Comparison of ENCODE assay signal across 13 cellular contexts in the genomic region with DNA sequence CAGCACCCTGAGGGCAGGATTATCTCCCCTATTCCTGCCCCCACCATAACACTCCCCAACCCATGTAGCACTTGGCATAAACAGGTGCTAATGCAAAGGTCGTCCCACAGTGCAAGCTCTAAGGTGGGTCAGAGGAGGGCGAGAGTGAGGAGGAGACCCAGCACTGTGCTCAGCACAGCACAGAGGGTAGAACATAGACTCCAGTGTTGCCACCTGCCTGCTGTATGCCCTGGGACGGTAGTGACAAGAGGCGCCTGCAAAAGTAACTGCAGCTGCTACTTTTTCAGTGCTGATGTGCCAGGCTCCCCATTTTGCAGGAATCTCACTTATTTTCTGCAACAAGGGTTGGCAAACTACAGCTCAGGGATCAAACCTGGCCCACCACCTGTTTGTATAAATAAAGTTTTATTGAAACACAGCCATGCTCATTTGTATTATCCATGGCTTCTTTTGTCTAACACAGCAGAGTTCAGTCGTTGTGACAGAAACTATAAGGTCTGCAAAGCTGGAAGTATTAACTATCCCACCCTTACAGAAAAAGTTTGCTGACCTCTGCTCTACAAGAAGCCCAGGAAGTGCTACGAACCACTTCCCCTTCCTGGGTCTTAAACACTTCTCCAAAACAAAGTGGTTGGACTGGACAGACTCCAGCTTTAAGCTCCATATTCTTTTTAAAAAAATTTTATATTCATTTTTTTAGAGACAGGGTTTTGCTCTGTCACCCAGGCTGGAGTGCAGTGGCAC. TPM values are rescaled to one million over a fixed set of nuclear protein-coding genes. Genes with fewer than 3 reads are reported as not detected.
DNase-seq lines count a peak whose midpoint lies in the region; ATAC-seq, FAIRE-seq and TF ChIP-seq lines count a peak whose summit lies in the region.
"Had no signal": no experiment of that assay in that cellular context is flagged by ENCODE, and none has a peak within 500 bp of the region (broad histone marks: within the 10 kb centered on the region; RNA-seq: fewer than 3 reads in every experiment).

No MANE protein-coding gene starts in this region.

- no peak for FAIRE-seq in H54 (lab: Jason Lieb, UNC)
- FAIRE-seq: GM19239, islet of Langerhans had no signal

- peak overlapping the region; percentile 30 for H2BK12ac ChIP-seq in neuronal stem cell (ENCODE audit: low read length)

- TF ChIP-seq POLR2A in H54 (IDR thresholded peaks at IDR 0.05; ENCODE audit: low read depth, low read length): no peak

- H3K4me3 ChIP-seq in CD8-positive, alpha-beta memory T cell (ENCODE audit: low read length): peak overlapping the region; percentile 50
- no peak overlapping the region for H3K4me3 ChIP-seq in neuronal stem cell (ENCODE audit: low read length in 2 of 2)

- peak overlapping the region; percentile 3 for H3K27ac ChIP-seq in CD8-positive, alpha-beta memory T cell (ENCODE audit: low read depth, low read length)
- no peak overlapping the region for H3K27ac ChIP-seq in neuronal stem cell (replicated peaks; ENCODE audit: low read length)

- H3K27me3 Mint-ChIP-seq in CD8-positive, alpha-beta memory T cell: peaks cover 0 to 1% of the 10 kb centered on the region in 2 donors
- H3K27me3 Mint-ChIP-seq in activated T-helper 1 cell treated with anti-CD3 and anti-CD28 coated beads, Interleukin-12 subunit alpha, Interleukin-12 subunit beta, Interleukin-2, Interleukin-4 antibody, amounts not matched to agents 30 ng/mL and 10 ng/mL and 1 ng/mL, durations not matched to agents 14 hours and 24 hours and 36 hours (ENCODE audit: insufficient read depth): no peaks in the 10 kb centered on the region

- POLR2A ChIA-PET in CD8-positive, alpha-beta memory T cell (lab: Charles Lee): interaction anchor here (0.6 to 24.3 kb wide), 4 partner anchors 8 to 49 kb away, joined by 4 to 569 read pairs (median 109); a partner anchor contains a TSS

- H4K8ac ChIP-seq in neuronal stem cell (ENCODE audit: low read depth, low read length): no peak overlapping the region

- peak overlapping the region; percentile 44 for H3K23ac ChIP-seq in neuronal stem cell (ENCODE audit: low read depth, low read length, poor library complexity)

- CTCF ChIA-PET in CD8-positive, alpha-beta memory T cell (lab: Charles Lee): interaction anchor here (4.8 to 32.1 kb wide), 3 partner anchors 7 to 25 kb away, joined by 55 to 1256 read pairs (median 318); a partner anchor contains a TSS

- no peaks in the 10 kb centered on the region for H3K9me3 Mint-ChIP-seq in CD8-positive, alpha-beta memory T cell
- H3K9me3 Mint-ChIP-seq in activated T-helper 1 cell treated with anti-CD3 and anti-CD28 coated beads, Interleukin-12 subunit alpha, Interleukin-12 subunit beta, Interleukin-2, Interleukin-4 antibody, amounts not matched to agents 30 ng/mL and 10 ng/mL and 1 ng/mL, durations not matched to agents 14 hours and 24 hours and 36 hours: peaks cover 7% of the 10 kb centered on the region

- peak in 1 of 5 donors; percentile 45 for DNase-seq in CD8-positive, alpha-beta memory T cell
- peak; percentile 75 to 81 for DNase-seq in Kasumi-1 (lab: John Stamatoyannopoulos, UW)
- DNase-seq in activated T-helper 1 cell treated with anti-CD3 and anti-CD28 coated beads, Interleukin-12 subunit alpha, Interleukin-12 subunit beta, Interleukin-2, Interleukin-4 antibody, amounts not matched to agents 30 ng/mL and 10 ng/mL and 1 ng/mL, durations not matched to agents 14 hours and 24 hours and 36 hours (ENCODE audit: low spot score): no peak
- no peak for DNase-seq in neuronal stem cell (ENCODE audit: low spot score)
- DNase-seq in H54 (ENCODE audit: insufficient read length, low spot score): no peak
- no peak for DNase-seq in NCI-H345 treated with DMSO at 0.1 percent for 48 hours (lab: John Stamatoyannopoulos, UW; ENCODE audit: unreplicated experiment)
- no peak for DNase-seq in NCI-H2171 (lab: John Stamatoyannopoulos, UW)
- DNase-seq: DMS79, NCI-H1436 treated with DMSO at 0.1 percent for 48 hours, SK-N-SH had no signal

- no peak overlapping the region for H4K91ac ChIP-seq in neuronal stem cell (ENCODE audit: low read depth, low read length, poor library complexity)

- H3K36me3 ChIP-seq in CD8-positive, alpha-beta memory T cell (ENCODE audit: insufficient read depth, low read length): peaks cover 14% of the 10 kb centered on the region
- peaks cover 13 to 23% of the 10 kb centered on the region in 2 donors for H3K36me3 ChIP-seq in neuronal stem cell (replicated peaks in 1 of 2; ENCODE audit: control insufficient read depth in 2 of 2, insufficient read depth in 2 of 2, low read length in 2 of 2)

- H3K4me3 Mint-ChIP-seq in CD8-positive, alpha-beta memory T cell: peak overlapping the region; percentile 72 to 92 (median 87)
- peak overlapping the region; percentile 57 for H3K4me3 Mint-ChIP-seq in activated T-helper 1 cell treated with anti-CD3 and anti-CD28 coated beads, Interleukin-12 subunit alpha, Interleukin-12 subunit beta, Interleukin-2, Interleukin-4 antibody, amounts not matched to agents 30 ng/mL and 10 ng/mL and 1 ng/mL, durations not matched to agents 14 hours and 24 hours and 36 hours

- H2AFZ ChIP-seq in neuronal stem cell (ENCODE audit: low read length): no peak overlapping the region

- intact Hi-C loops in activated T-helper 1 cell treated with anti-CD3 and anti-CD28 coated beads, Interleukin-12 subunit alpha, Interleukin-12 subunit beta, Interleukin-2, Interleukin-4 antibody, amounts not matched to agents 30 ng/mL and 10 ng/mL and 1 ng/mL, durations not matched to agents 14 hours and 24 hours and 36 hours (cut with micrococcal nuclease): no loop called here

- H3K36me3 Mint-ChIP-seq in CD8-positive, alpha-beta memory T cell: peaks cover 0 to 52% (median 11%) of the 10 kb centered on the region in 3 donors
- peaks cover 29% of the 10 kb centered on the region for H3K36me3 Mint-ChIP-seq in activated T-helper 1 cell treated with anti-CD3 and anti-CD28 coated beads, Interleukin-12 subunit alpha, Interleukin-12 subunit beta, Interleukin-2, Interleukin-4 antibody, amounts not matched to agents 30 ng/mL and 10 ng/mL and 1 ng/mL, durations not matched to agents 14 hours and 24 hours and 36 hours (ENCODE audit: low read depth)

- H3K27me3 ChIP-seq in CD8-positive, alpha-beta memory T cell (ENCODE audit: insufficient read depth, low read length, poor library complexity, severe bottlenecking): no peaks in the 10 kb centered on the region
- H3K27me3 ChIP-seq in neuronal stem cell (ENCODE audit: control insufficient read depth in 3 of 3, insufficient read depth in 3 of 3, low read depth in 1 of 3, low read length in 3 of 3): no peaks in the 10 kb centered on the region

- H3K4ac ChIP-seq in neuronal stem cell (ENCODE audit: low read length): no peak overlapping the region

- no peak overlapping the region for H3K4me2 ChIP-seq in neuronal stem cell (ENCODE audit: insufficient read depth, low read length, poor library complexity, severe bottlenecking)
- H3K4me2 ChIP-seq: SK-N-SH had no signal

- no peaks in the 10 kb centered on the region for H3K9me3 ChIP-seq in CD8-positive, alpha-beta memory T cell (ENCODE audit: low read length)
- no peaks in the 10 kb centered on the region for H3K9me3 ChIP-seq in neuronal stem cell (replicated peaks in 1 of 2; ENCODE audit: control insufficient read depth in 2 of 2, insufficient read depth in 1 of 2, low read depth in 1 of 2, low read length in 2 of 2)
- H3K9me3 ChIP-seq: SK-N-SH had no signal

- H2BK5ac ChIP-seq in neuronal stem cell (ENCODE audit: low read length): no peak overlapping the region

- peak overlapping the region; percentile 96 to 99 (median 98) for H3K27ac Mint-ChIP-seq in CD8-positive, alpha-beta memory T cell
- peak overlapping the region; percentile 93 for H3K27ac Mint-ChIP-seq in activated T-helper 1 cell treated with anti-CD3 and anti-CD28 coated beads, Interleukin-12 subunit alpha, Interleukin-12 subunit beta, Interleukin-2, Interleukin-4 antibody, amounts not matched to agents 30 ng/mL and 10 ng/mL and 1 ng/mL, durations not matched to agents 14 hours and 24 hours and 36 hours

- H3K18ac ChIP-seq in neuronal stem cell (ENCODE audit: low read length): peak overlapping the region; percentile 27

- no CpG with 5 or more reads among the region's 6 CpGs for WGBS in neuronal stem cell (ENCODE audit: extremely low coverage in 2 of 2, insufficient read length in 2 of 2, insufficient replicate concordance in 1 of 2), 2 donors

- peaks cover 83 to 93% (median 88%) of the 10 kb centered on the region in 3 donors for H3K4me1 Mint-ChIP-seq in CD8-positive, alpha-beta memory T cell
- peaks cover 72% of the 10 kb centered on the region for H3K4me1 Mint-ChIP-seq in activated T-helper 1 cell treated with anti-CD3 and anti-CD28 coated beads, Interleukin-12 subunit alpha, Interleukin-12 subunit beta, Interleukin-2, Interleukin-4 antibody, amounts not matched to agents 30 ng/mL and 10 ng/mL and 1 ng/mL, durations not matched to agents 14 hours and 24 hours and 36 hours (ENCODE audit: low read depth)

- no peak overlapping the region for H2BK15ac ChIP-seq in neuronal stem cell (ENCODE audit: low read length)

- H2BK120ac ChIP-seq in neuronal stem cell (ENCODE audit: low read depth, low read length): no peak overlapping the region

- H3K4me1 ChIP-seq in CD8-positive, alpha-beta memory T cell (ENCODE audit: insufficient read depth, low read length): peaks cover 100% of the 10 kb centered on the region
- peaks cover 29 to 32% of the 10 kb centered on the region in 2 donors for H3K4me1 ChIP-seq in neuronal stem cell (ENCODE audit: control insufficient read depth in 2 of 2, insufficient read depth in 1 of 2, low read depth in 1 of 2, low read length in 2 of 2)

- peaks cover 19% of the 10 kb centered on the region for H3K79me1 ChIP-seq in neuronal stem cell (ENCODE audit: low read depth, low read length)

- no peak overlapping the region for H2AK5ac ChIP-seq in neuronal stem cell (ENCODE audit: low read depth, low read length)

- no peak for ATAC-seq in GM19395 (IDR thresholded peaks at IDR 0.05; ENCODE audit: unreplicated experiment)

- no peak overlapping the region for H3K14ac ChIP-seq in neuronal stem cell (ENCODE audit: low read length)

- no peak overlapping the region for H3K9ac ChIP-seq in neuronal stem cell (ENCODE audit: low read depth, low read length, poor library complexity)
- H3K9ac ChIP-seq: SK-N-SH had no signal

RNA-seq across cellular contexts. Expression of a gene that starts 16.9 kb away (rescaled TPM):
- total RNA-seq in CD8-positive, alpha-beta memory T cell: 1 to 10 TPM in 1 of 2 experiments, under 1 TPM in 1; 0.66 to 2.3 TPM
- 0.52 TPM for polyA plus RNA-seq in CD8-positive, alpha-beta memory T cell
- 0.29 and 0.44 TPM in 2 replicates for total RNA-seq in activated T-helper 1 cell treated with anti-CD3 and anti-CD28 coated beads, Interleukin-12 subunit alpha, Interleukin-12 subunit beta, Interleukin-2, Interleukin-4 antibody, amounts not matched to agents 30 ng/mL and 10 ng/mL and 1 ng/mL, durations not matched to agents 14 hours and 24 hours and 36 hours
- 1.1 TPM for polyA plus RNA-seq in neuronal stem cell (2013, experiment 1 of 2)
- polyA plus RNA-seq in neuronal stem cell (2013, experiment 2 of 2): 1.1 TPM

RNA-seq across cellular contexts. Expression of a gene that starts 17.0 kb away (rescaled TPM):
- total RNA-seq in CD8-positive, alpha-beta memory T cell: 100 to 1,000 TPM; 102 to 110 TPM
- 258 TPM for polyA plus RNA-seq in CD8-positive, alpha-beta memory T cell
- total RNA-seq in activated T-helper 1 cell treated with anti-CD3 and anti-CD28 coated beads, Interleukin-12 subunit alpha, Interleukin-12 subunit beta, Interleukin-2, Interleukin-4 antibody, amounts not matched to agents 30 ng/mL and 10 ng/mL and 1 ng/mL, durations not matched to agents 14 hours and 24 hours and 36 hours: 88.0 and 96.9 TPM in 2 replicates
- polyA plus RNA-seq in neuronal stem cell (2013, experiment 1 of 2): 24.4 TPM
- polyA plus RNA-seq in neuronal stem cell (2013, experiment 2 of 2): 23.3 TPM

RNA-seq across cellular contexts. Expression of a gene that starts 51.0 kb away (rescaled TPM):
- total RNA-seq in CD8-positive, alpha-beta memory T cell: 10 to 100 TPM; 45.8 to 47.7 TPM
- 45.0 TPM for polyA plus RNA-seq in CD8-positive, alpha-beta memory T cell
- total RNA-seq in activated T-helper 1 cell treated with anti-CD3 and anti-CD28 coated beads, Interleukin-12 subunit alpha, Interleukin-12 subunit beta, Interleukin-2, Interleukin-4 antibody, amounts not matched to agents 30 ng/mL and 10 ng/mL and 1 ng/mL, durations not matched to agents 14 hours and 24 hours and 36 hours: 39.6 and 43.8 TPM in 2 replicates
- 59.7 TPM for polyA plus RNA-seq in neuronal stem cell (2013, experiment 1 of 2)
- polyA plus RNA-seq in neuronal stem cell (2013, experiment 2 of 2): 59.7 TPM

RNA-seq across cellular contexts. Expression of a gene that starts 55.6 kb away (rescaled TPM):
- total RNA-seq in CD8-positive, alpha-beta memory T cell: 10 to 100 TPM; 25.7 to 27.0 TPM
- polyA plus RNA-seq in CD8-positive, alpha-beta memory T cell: 7.6 TPM
- total RNA-seq in activated T-helper 1 cell treated with anti-CD3 and anti-CD28 coated beads, Interleukin-12 subunit alpha, Interleukin-12 subunit beta, Interleukin-2, Interleukin-4 antibody, amounts not matched to agents 30 ng/mL and 10 ng/mL and 1 ng/mL, durations not matched to agents 14 hours and 24 hours and 36 hours: 24.6 and 24.9 TPM in 2 replicates
- 5.3 TPM for polyA plus RNA-seq in neuronal stem cell (2013, experiment 1 of 2)
- 5.5 TPM for polyA plus RNA-seq in neuronal stem cell (2013, experiment 2 of 2)

RNA-seq across cellular contexts. Expression of a gene that starts 58.4 kb away (rescaled TPM):
- 10 to 100 TPM; 54.8 to 55.3 TPM for total RNA-seq in CD8-positive, alpha-beta memory T cell
- 39.0 TPM for polyA plus RNA-seq in CD8-positive, alpha-beta memory T cell
- 70.2 and 70.7 TPM in 2 replicates for total RNA-seq in activated T-helper 1 cell treated with anti-CD3 and anti-CD28 coated beads, Interleukin-12 subunit alpha, Interleukin-12 subunit beta, Interleukin-2, Interleukin-4 antibody, amounts not matched to agents 30 ng/mL and 10 ng/mL and 1 ng/mL, durations not matched to agents 14 hours and 24 hours and 36 hours
- 11.1 TPM for polyA plus RNA-seq in neuronal stem cell (2013, experiment 1 of 2)
- polyA plus RNA-seq in neuronal stem cell (2013, experiment 2 of 2): 11.6 TPM

Comparison
In these comparisons a context has a peak if more than half of its experiments do, and no peak if none do; other contexts are left out.
1. DNase-seq: peak in Kasumi-1 (2 of 2); none in activated T-helper 1 cell treated with anti-CD3 and anti-CD28 coated beads, Interleukin-12 subunit alpha, Interleukin-12 subunit beta, Interleukin-2, Interleukin-4 antibody, amounts not matched to agents 30 ng/mL and 10 ng/mL and 1 ng/mL, durations not matched to agents 14 hours and 24 hours and 36 hours (single experiment), neuronal stem cell (single experiment), H54 (single experiment), NCI-H345 treated with DMSO at 0.1 percent for 48 hours (single experiment) and NCI-H2171 (single experiment).